ENCODE assay signal across 37 cellular contexts in genomic region chr19:53612762-53613526, GRCh38. TPM values are rescaled to one million over a fixed set of nuclear protein-coding genes. Genes with fewer than 3 reads are reported as not detected.
DNase-seq lines count a peak whose midpoint lies in the region; TF ChIP-seq lines count a peak whose summit lies in the region.
"Had no signal": no experiment of that assay in that cellular context is flagged by ENCODE, and none has a peak within 500 bp of the region (broad histone marks: within the 10 kb centered on the region; RNA-seq: fewer than 3 reads in every experiment).

No MANE protein-coding gene starts in this region.

- no peaks in the 10 kb centered on the region for H3K9me2 ChIP-seq in hepatocyte (replicated peaks; ENCODE audit: insufficient read depth)

- H3K4me3 Mint-ChIP-seq in type B pancreatic cell: peak overlapping the region; percentile 21
- H3K4me3 Mint-ChIP-seq: activated CD8-positive, alpha-beta memory T cell treated with anti-CD3 and anti-CD28 coated beads, Interleukin-2, amount 10 ng/mL, durations not matched to agents 7 days and 5 days; activated naive CD8-positive, alpha-beta T cell treated with anti-CD3 and anti-CD28 coated beads, Interleukin-2, amount 10 ng/mL, durations not matched to agents 7 days and 5 days; activated T-cell treated with anti-CD3 and anti-CD28 coated beads, Interleukin-2, amount 50 U/mL, for 4 hours; natural killer cell treated with Interleukin-12 subunit alpha and Interleukin-12 subunit beta and Interleukin-15 and Interleukin-18, amount 100 ng/mL, for 72 hours; stimulated activated naive B cell treated with anti-CD40 and anti-IgM and Interleukin-4, amounts not matched to agents 10 μg/mL and 1 μg/mL and 100 μg/mL, for 72 hours had no signal

- no peaks in the 10 kb centered on the region for H3K9me3 Mint-ChIP-seq in type B pancreatic cell
- H3K9me3 Mint-ChIP-seq: natural killer cell treated with Interleukin-12 subunit alpha and Interleukin-12 subunit beta and Interleukin-15 and Interleukin-18, amount 100 ng/mL, for 72 hours; stimulated activated naive B cell treated with anti-CD40 and anti-IgM and Interleukin-4, amounts not matched to agents 10 μg/mL and 1 μg/mL and 100 μg/mL, for 72 hours had no signal

- TF ChIP-seq RAD21 in liver (IDR thresholded peaks at IDR 0.05): no peak

- H3K4me1 ChIP-seq in hepatocyte (ENCODE audit: insufficient read depth) (peaks cover 3% of the 10 kb centered on the region), liver (ENCODE audit: control insufficient read depth in 4 of 4, insufficient read depth in 4 of 4, low read length in 3 of 4) (no peaks in the 10 kb centered on the region)
- H3K4me1 ChIP-seq: gastroesophageal sphincter, upper lobe of right lung had no signal

- H3K36me3 ChIP-seq in hepatocyte (replicated peaks; ENCODE audit: insufficient read depth, low read depth) (no peaks in the 10 kb centered on the region), liver (ENCODE audit: control insufficient read depth in 4 of 4, insufficient read depth in 3 of 4, low read depth in 1 of 4, low read length in 3 of 4) (no peaks in the 10 kb centered on the region)
- H3K36me3 ChIP-seq: gastroesophageal sphincter, ovary, upper lobe of right lung had no signal

- H4K20me1 ChIP-seq in hepatocyte (ENCODE audit: insufficient read depth, poor library complexity, severe bottlenecking): no peaks in the 10 kb centered on the region

- TF ChIP-seq CTCF in hepatocyte (IDR thresholded peaks at IDR 0.05; ENCODE audit: poor library complexity): no peak
- TF ChIP-seq CTCF in liver (IDR thresholded peaks at IDR 0.05; ENCODE audit: low read depth, low read length, missing input control): no peak
- TF ChIP-seq CTCF in type B pancreatic cell (conservative IDR thresholded peaks at IDR 0.05): no peak

- H3K27ac Mint-ChIP-seq in type B pancreatic cell: peak overlapping the region; percentile 9
- H3K27ac Mint-ChIP-seq: activated CD8-positive, alpha-beta memory T cell treated with anti-CD3 and anti-CD28 coated beads, Interleukin-2, amount 10 ng/mL, durations not matched to agents 7 days and 5 days; activated naive CD8-positive, alpha-beta T cell treated with anti-CD3 and anti-CD28 coated beads, Interleukin-2, amount 10 ng/mL, durations not matched to agents 7 days and 5 days; natural killer cell treated with Interleukin-12 subunit alpha and Interleukin-12 subunit beta and Interleukin-15 and Interleukin-18, amount 100 ng/mL, for 72 hours; stimulated activated naive B cell treated with anti-CD40 and anti-IgM and Interleukin-4, amounts not matched to agents 10 μg/mL and 1 μg/mL and 100 μg/mL, for 72 hours had no signal

- peak; percentile 33 for DNase-seq in SIG-M5 treated with dmso at 0.1 percent for 504 hours (lab: John Stamatoyannopoulos, UW; ENCODE audit: unreplicated experiment)
- no peak for DNase-seq in SIG-M5 (lab: John Stamatoyannopoulos, UW)
- peak; percentile 35 for DNase-seq in hepatocyte (ENCODE audit: low spot score)
- DNase-seq in type B pancreatic cell (ENCODE audit: extremely low spot score, unreplicated experiment): no peak
- no peak for DNase-seq in SKM-1 treated with dmso at 0.1 percent for 144 hours (lab: John Stamatoyannopoulos, UW; ENCODE audit: unreplicated experiment)
- no peak for DNase-seq in stimulated activated naive CD4-positive, alpha-beta T cell (lab: John Stamatoyannopoulos, UW)
- DNase-seq in HuH-7 (ENCODE audit: low spot score): no peak
- DNase-seq: activated CD8-positive, alpha-beta memory T cell treated with anti-CD3 and anti-CD28 coated beads, Interleukin-2, amount 10 ng/mL, durations not matched to agents 7 days and 5 days; activated gamma-delta T cell; activated naive CD8-positive, alpha-beta T cell treated with anti-CD3 and anti-CD28 coated beads, Interleukin-2, amount 10 ng/mL, durations not matched to agents 7 days and 5 days; activated T-cell treated with anti-CD3 and anti-CD28 coated beads, Interleukin-2, amount 50 U/mL, for 4 hours; aorta; C1 segment of cervical spinal cord; DMS79 treated with DMSO at 0.1 percent for 48 hours; GF-D8; kidney; mucosa of descending colon; NCI-H1436 treated with DMSO at 0.1 percent for 48 hours; NCI-H2081 treated with DMSO at 0.1 percent for 48 hours; NCI-H345; NCI-H774; ovary; RPMI8226; stimulated activated naive B cell treated with anti-CD40 and anti-IgM and Interleukin-4, amounts not matched to agents 10 μg/mL and 1 μg/mL and 100 μg/mL, for 72 hours; upper lobe of right lung had no signal

- H3K36me3 Mint-ChIP-seq in type B pancreatic cell: no peaks in the 10 kb centered on the region
- H3K36me3 Mint-ChIP-seq: activated CD8-positive, alpha-beta memory T cell treated with anti-CD3 and anti-CD28 coated beads, Interleukin-2, amount 10 ng/mL, durations not matched to agents 7 days and 5 days; activated naive CD8-positive, alpha-beta T cell treated with anti-CD3 and anti-CD28 coated beads, Interleukin-2, amount 10 ng/mL, durations not matched to agents 7 days and 5 days; natural killer cell treated with Interleukin-12 subunit alpha and Interleukin-12 subunit beta and Interleukin-15 and Interleukin-18, amount 100 ng/mL, for 72 hours; stimulated activated naive B cell treated with anti-CD40 and anti-IgM and Interleukin-4, amounts not matched to agents 10 μg/mL and 1 μg/mL and 100 μg/mL, for 72 hours had no signal

- H3K79me2 ChIP-seq in hepatocyte: no peaks in the 10 kb centered on the region

- no peaks in the 10 kb centered on the region for H3K27me3 Mint-ChIP-seq in type B pancreatic cell
- H3K27me3 Mint-ChIP-seq: activated CD8-positive, alpha-beta memory T cell treated with anti-CD3 and anti-CD28 coated beads, Interleukin-2, amount 10 ng/mL, durations not matched to agents 7 days and 5 days; activated naive CD8-positive, alpha-beta T cell treated with anti-CD3 and anti-CD28 coated beads, Interleukin-2, amount 10 ng/mL, durations not matched to agents 7 days and 5 days; natural killer cell treated with Interleukin-12 subunit alpha and Interleukin-12 subunit beta and Interleukin-15 and Interleukin-18, amount 100 ng/mL, for 72 hours; stimulated activated naive B cell treated with anti-CD40 and anti-IgM and Interleukin-4, amounts not matched to agents 10 μg/mL and 1 μg/mL and 100 μg/mL, for 72 hours had no signal

- peak overlapping the region; percentile 73 for H3K27ac ChIP-seq in hepatocyte
- H3K27ac ChIP-seq in liver (ENCODE audit: low read depth in 1 of 2, low read length in 2 of 2): no peak overlapping the region
- H3K27ac ChIP-seq: 22Rv1, gastroesophageal sphincter, ovary, upper lobe of right lung had no signal

- 38% methylated on average over 14 of the region's 14 CpGs for WGBS in hepatocyte (ENCODE audit: low lambda C conversion rate, missing lambda C conversion rate)
- WGBS in liver: 46% methylated on average over 14 of the region's 14 CpGs

- H3K27me3 ChIP-seq in hepatocyte (no peaks in the 10 kb centered on the region), liver (ENCODE audit: control insufficient read depth in 4 of 4, insufficient read depth in 4 of 4, low read length in 3 of 4) (no peaks in the 10 kb centered on the region)
- H3K27me3 ChIP-seq: ovary, upper lobe of right lung had no signal

- H2AFZ ChIP-seq in hepatocyte: peak overlapping the region; percentile 70

- no peak overlapping the region for H3K4me3 ChIP-seq in hepatocyte
- H3K4me3 ChIP-seq in liver (ENCODE audit: low read depth in 1 of 3, low read length in 3 of 3): no peak overlapping the region
- H3K4me3 ChIP-seq: gastroesophageal sphincter, mucosa of descending colon, ovary, upper lobe of right lung had no signal

- H3K4me1 Mint-ChIP-seq in type B pancreatic cell (ENCODE audit: unreplicated experiment): peaks cover 6% of the 10 kb centered on the region
- H3K4me1 Mint-ChIP-seq: activated CD8-positive, alpha-beta memory T cell treated with anti-CD3 and anti-CD28 coated beads, Interleukin-2, amount 10 ng/mL, durations not matched to agents 7 days and 5 days; activated naive CD8-positive, alpha-beta T cell treated with anti-CD3 and anti-CD28 coated beads, Interleukin-2, amount 10 ng/mL, durations not matched to agents 7 days and 5 days; stimulated activated naive B cell treated with anti-CD40 and anti-IgM and Interleukin-4, amounts not matched to agents 10 μg/mL and 1 μg/mL and 100 μg/mL, for 72 hours had no signal

- H3K9ac ChIP-seq in liver (ENCODE audit: low read depth in 1 of 2, low read length in 2 of 2): no peak overlapping the region

- H3K4me2 ChIP-seq in hepatocyte: peak overlapping the region; percentile 53

- H3K9me3 ChIP-seq in hepatocyte (ENCODE audit: low read depth) (no peaks in the 10 kb centered on the region), liver (ENCODE audit: control insufficient read depth in 4 of 4, low read length in 3 of 4) (peaks cover 0 to 4% (median 1%) of the 10 kb centered on the region in 4 donors)
- H3K9me3 ChIP-seq: gastroesophageal sphincter, ovary, upper lobe of right lung had no signal

TF ChIP-seq in liver, 16 proteins besides CTCF, POLR2A, EP300 and RAD21:
- TF ChIP-seq NR2F2 (IDR thresholded peaks at IDR 0.05) (no peak), SP1 (IDR thresholded peaks at IDR 0.05) (peak; percentile 30)

RNA-seq across cellular contexts. Expression of gene DPRX, which starts 18.9 kb away (rescaled TPM):
- total RNA-seq in hepatocyte: not detected in 2 replicates
- polyA plus RNA-seq in hepatocyte: not detected in 2 replicates
- not detected for total RNA-seq in liver
- not detected for polyA plus RNA-seq in liver
- not detected in 2 replicates for total RNA-seq in type B pancreatic cell (ENCODE audit: low replicate concordance)
- total RNA-seq: activated CD8-positive, alpha-beta memory T cell treated with anti-CD3 and anti-CD28 coated beads, Interleukin-2, amount 10 ng/mL, durations not matched to agents 7 days and 5 days; activated naive CD8-positive, alpha-beta T cell treated with anti-CD3 and anti-CD28 coated beads, Interleukin-2, amount 10 ng/mL, durations not matched to agents 7 days and 5 days; activated T-cell treated with anti-CD3 and anti-CD28 coated beads, Interleukin-2, amount 50 U/mL, for 4 hours; aorta; bronchial epithelial cell; fibroblast of lung; gastroesophageal sphincter; kidney; LHCN-M2; lower leg skin; mucosa of descending colon; natural killer cell treated with Interleukin-12 subunit alpha and Interleukin-12 subunit beta and Interleukin-15 and Interleukin-18, amount 100 ng/mL, for 72 hours; ovary; renal cortical epithelial cell; SK-MEL-5; skeletal muscle tissue; T-helper 1 cell treated with Interleukin-12 subunit alpha and Interleukin-12 subunit beta and Interleukin-4 antibody, amounts not matched to agents 30 ng/mL and 1 ng/mL, for 36 hours; upper lobe of right lung had no signal
- polyA plus RNA-seq: aorta, fibroblast of lung, ovary had no signal

Comparison
In these comparisons a context has a peak if more than half of its experiments do, and no peak if none do; other contexts are left out.
1. DNase-seq: peak in SIG-M5 treated with dmso at 0.1 percent for 504 hours (single experiment) and hepatocyte (single experiment); none in SIG-M5 (single experiment), type B pancreatic cell (single experiment), SKM-1 treated with dmso at 0.1 percent for 144 hours (single experiment), stimulated activated naive CD4-positive, alpha-beta T cell (0 of 6) and HuH-7 (single experiment).